In genomic region chr7:21099432-21099831, GRCh38 we compare ENCODE assay signal across 1 cellular context.
TF ChIP-seq lines count a peak whose summit lies in the region.

No MANE protein-coding gene starts in this region.

TF ChIP-seq in GM23338, 12 proteins besides CTCF, POLR2A, EP300 and RAD21 (continued from another document):
- TF ChIP-seq REST (IDR thresholded peaks at IDR 0.05; ENCODE audit: unreplicated experiment) (no peak), ETS1 (IDR thresholded peaks at IDR 0.05) (no peak), EZH2phosphoT487 (IDR thresholded peaks at IDR 0.05; ENCODE audit: unreplicated experiment) (no peak), EZH2 (IDR thresholded peaks at IDR 0.05; ENCODE audit: low read depth, unreplicated experiment) (no peak), CREB1 (CRISPR knock-in tag; IDR thresholded peaks at IDR 0.05; ENCODE audit: low read depth) (no peak), STAT1 (IDR thresholded peaks at IDR 0.05; ENCODE audit: unreplicated experiment) (no peak)
